Comparison of ENCODE assay signal across 14 cellular contexts in genomic region chr16:56630134-56630533, GRCh38. TPM values are rescaled to one million over a fixed set of nuclear protein-coding genes. Genes with fewer than 3 reads are reported as not detected.
DNase-seq lines count a peak whose midpoint lies in the region; ATAC-seq, FAIRE-seq and TF ChIP-seq lines count a peak whose summit lies in the region.
"Had no signal": no experiment of that assay in that cellular context is flagged by ENCODE, and none has a peak within 500 bp of the region (broad histone marks: within the 10 kb centered on the region; RNA-seq: fewer than 3 reads in every experiment).

No MANE protein-coding gene starts in this region.

- RAD21 ChIA-PET in GM12878 (lab: Charles Lee; ENCODE audit: unreplicated experiment) = interaction anchor here (1.1 to 2.9 kb wide), 4 partner anchors 20 to 71 kb away, joined by 3 to 23 read pairs (median 7); partner anchors contain the start of gene MT2A

- H3K27ac ChIP-seq in GM12878 (ENCODE audit: control insufficient read depth, insufficient read depth) (no peak overlapping the region), PC-9 (no peak overlapping the region)

- H3K9me2 ChIP-seq in PC-9 (ENCODE audit: insufficient read depth) = no peaks in the 10 kb centered on the region

- POLR2A ChIA-PET in GM12878 (lab: Charles Lee) = interaction anchor here (0.5 to 1.9 kb wide), 4 partner anchors 12 to 99 kb away, joined by 3 to 6 read pairs (median 4); partner anchors contain the start of gene MT2A
- POLR2A ChIA-PET in PC-9 (lab: Charles Lee; ENCODE audit: unreplicated experiment) = no interaction called here

- TF ChIP-seq RAD21 in GM12878 (IDR thresholded peaks at IDR 0.05; ENCODE audit: insufficient read depth, low read depth, low read length) = no peak

- DNase-seq in GM12878 (ENCODE audit: low read depth, low spot score) (peak; percentile 59), PC-9 (no peak), iPS-NIHi7 (ENCODE audit: extremely low spot score) (no peak), NCI-H748 treated with DMSO at 0.1 percent for 48 hours (lab: John Stamatoyannopoulos, UW) (no peak), mucosa of gallbladder (ENCODE audit: low spot score) (no peak)
- DNase-seq: activated naive CD4-positive, alpha-beta T cell treated with Interleukin-2 at 50 U/mL for 16 hours; Calu3; NCI-H2029; nucleus accumbens had no signal

- H3K9me3 ChIP-seq in GM12878 (replicated peaks; ENCODE audit: control insufficient read depth, insufficient read depth, low read length) (no peaks in the 10 kb centered on the region), PC-9 (ENCODE audit: insufficient read depth, low read depth) (no peaks in the 10 kb centered on the region)

- H2AFZ ChIP-seq in GM12878 (ENCODE audit: control insufficient read depth, low read depth, low read length) (no peak overlapping the region), PC-9 (no peak overlapping the region)

- no peaks in the 10 kb centered on the region for H4K20me1 ChIP-seq in GM12878 (ENCODE audit: control insufficient read depth, insufficient read depth)
- H4K20me1 ChIP-seq in PC-9 (ENCODE audit: insufficient read depth) = no peaks in the 10 kb centered on the region

- intact Hi-C loops in GM12878 (cut with micrococcal nuclease; ENCODE audit: unreplicated experiment) = loop anchor here (1.0 kb wide), 1 partner anchor 22 kb away; the partner anchor contains the start of gene MT2A
- intact Hi-C loops in PC-9 (cut with micrococcal nuclease; ENCODE audit: unreplicated experiment) = no loop called here

- peaks cover 8% of the 10 kb centered on the region; the same call in 1 of the 2 replicates for H3F3A ChIP-seq in PC-9 (ENCODE audit: insufficient read depth, low read depth)

- H3K4me1 ChIP-seq in GM12878 (ENCODE audit: control insufficient read depth, insufficient read depth, low read length) = peaks cover 17% of the 10 kb centered on the region
- H3K4me1 ChIP-seq in PC-9 (replicated peaks; ENCODE audit: insufficient read depth) = peaks cover 7% of the 10 kb centered on the region

- H3K27me3 ChIP-seq in GM12878 (replicated peaks in 1 of 2; ENCODE audit: control insufficient read depth in 2 of 2, insufficient read depth in 2 of 2, low read length in 1 of 2) = peaks cover 4 to 18% of the 10 kb centered on the region in 2 experiments
- H3K27me3 ChIP-seq in PC-9 (ENCODE audit: insufficient read depth, low read depth) = no peaks in the 10 kb centered on the region

- H3K4me2 ChIP-seq in GM12878 (ENCODE audit: control insufficient read depth, insufficient read depth) = no peak overlapping the region
- no peak overlapping the region for H3K4me2 ChIP-seq in PC-9

- H3K4me3 ChIP-seq in GM12878 (no peak overlapping the region), PC-9 (no peak overlapping the region)

- 1% methylated on average over 3 of the region's 3 CpGs for WGBS in GM12878 (ENCODE audit: insufficient coverage, insufficient replicate concordance, low lambda C conversion rate, missing lambda C conversion rate)

- no TSS peak for BruUV-seq in GM12878 (replicated peaks; lab: Mats Ljungman, UMichigan)
- no TSS peak for BruUV-seq in PC-9 (replicated peaks; lab: Mats Ljungman, UMichigan)

- SMC1A ChIA-PET in GM12878 (lab: Charles Lee; ENCODE audit: uncharacterized antibody, unreplicated experiment) = interaction anchor here (1.1 to 2.4 kb wide), 4 partner anchors 19 to 72 kb away, joined by 3 to 27 read pairs (median 5); no protein-coding TSS in a partner anchor

- H3K9ac ChIP-seq in GM12878 (ENCODE audit: control insufficient read depth, insufficient read depth, low read length) = no peak overlapping the region

- CTCF ChIA-PET in GM12878 (lab: Yijun Ruan, JAX) = interaction anchor here (0.9 to 3.1 kb wide), 8 partner anchors 20 to 159 kb away, joined by 3 to 14 read pairs (median 4); partner anchors contain the start of gene MT2A
- CTCF ChIA-PET in PC-9 (lab: Charles Lee) = no interaction called here

- peak; percentile 3 to 34 (median 22); a peak in 3 of 6 replicates for TF ChIP-seq CTCF in GM12878 (IDR thresholded peaks at IDR 0.05 in 2 of 3, conservative IDR thresholded peaks at IDR 0.05 in 1 of 3; ENCODE audit: control insufficient read depth in 2 of 3, extremely low read depth in 1 of 3, insufficient read depth in 1 of 3, low read depth in 3 of 3, low read length in 3 of 3)
- no peak for TF ChIP-seq CTCF in PC-9 (conservative IDR thresholded peaks at IDR 0.05)

- H3K36me3 ChIP-seq in GM12878 (ENCODE audit: control insufficient read depth in 2 of 2, insufficient read depth in 2 of 2, low read length in 1 of 2) (no peaks in the 10 kb centered on the region), PC-9 (ENCODE audit: low read depth) (no peaks in the 10 kb centered on the region)

- TF ChIP-seq EP300 in GM12878 (IDR thresholded peaks at IDR 0.05; ENCODE audit: borderline replicate concordance in 1 of 2, control insufficient read depth in 1 of 2, low read depth in 2 of 2, low read length in 2 of 2) = no peak; a peak in 1 of 4 replicates

- peak; percentile 86 for ATAC-seq in GM18511 (IDR thresholded peaks at IDR 0.05; ENCODE audit: unreplicated experiment)
- peak; percentile 71 for ATAC-seq in GM21515 (IDR thresholded peaks at IDR 0.05; ENCODE audit: unreplicated experiment)
- ATAC-seq in HG03196 (IDR thresholded peaks at IDR 0.05; ENCODE audit: unreplicated experiment) = peak; percentile 77
- ATAC-seq in GM12878 = peak; percentile 86

- in situ Hi-C loops in GM12878 (cut with MboI) = no loop called here

- H3K79me2 ChIP-seq in GM12878 (ENCODE audit: control insufficient read depth, insufficient read depth, low read length) (no peaks in the 10 kb centered on the region), PC-9 (ENCODE audit: low read depth) (no peaks in the 10 kb centered on the region)

- no peak for TF ChIP-seq POLR2A in GM12878 (IDR thresholded peaks at IDR 0.05; ENCODE audit: low read depth, low read length)

- peak; percentile 90 for FAIRE-seq in GM12878 (lab: Jason Lieb, UNC)
- FAIRE-seq: TTC549 had no signal

RNA-seq across cellular contexts. Expression of gene MT1M, which starts 2.3 kb away (rescaled TPM):
- total RNA-seq in GM12878 (2013; cell fraction: nucleolus; rRNA removed) = not detected in 2 replicates
- not detected in 2 replicates for total RNA-seq in GM12878 (2014; rRNA removed)
- total RNA-seq in GM12878 (2014; rRNA removed; fragmentation: Illumina TruSeq; extraction: Trizol) = not detected in 2 replicates
- total RNA-seq in GM12878 (2021) = not detected in 2 replicates
- not detected for polyA plus RNA-seq in GM12878 (2011; ENCODE audit: low read depth)
- not detected in 2 replicates for polyA plus RNA-seq in GM12878 (2011; rRNA removed)
- not detected in 2 replicates for polyA plus RNA-seq in GM12878 (2011; cell fraction: cytosol; rRNA removed)
- not detected in 2 replicates for polyA plus RNA-seq in GM12878 (2011; cell fraction: nucleus; rRNA removed)
- not detected in 2 replicates for polyA plus RNA-seq in GM12878 (2012)
- polyA plus RNA-seq in GM12878 (2014; fragmentation: Illumina TruSeq; extraction: Trizol) = not detected in 2 replicates
- polyA plus RNA-seq in GM12878 (2014; fragmentation: Nextera tagmentation; extraction: Ambion mirVana) = not detected
- polyA plus RNA-seq in GM12878 (2014; rRNA removed) = not detected in 2 replicates
- not detected for polyA plus RNA-seq in GM12878 (2016; fragmentation: Nextera tagmentation; extraction: Ambion mirVana)
- polyA minus RNA-seq in GM12878 (2011; rRNA and poly(A)+ RNA removed) = not detected in 2 replicates
- polyA minus RNA-seq in GM12878 (2011; cell fraction: cytosol; rRNA and poly(A)+ RNA removed) = not detected in 2 replicates
- polyA minus RNA-seq in GM12878 (2011; cell fraction: nucleus; rRNA and poly(A)+ RNA removed) = not detected in 2 replicates
- not detected in 2 replicates for total RNA-seq in PC-9 (2021)
- total RNA-seq in mucosa of gallbladder = 4.6 TPM
- total RNA-seq: Calu3 had no signal

RNA-seq across cellular contexts. Expression of gene MT1E, which starts 4.6 kb away (rescaled TPM):
- not detected in 2 replicates for total RNA-seq in GM12878 (2013; cell fraction: nucleolus; rRNA removed)
- total RNA-seq in GM12878 (2014; rRNA removed) (10.0 and 11.0 TPM in 2 replicates), GM12878 (2014; rRNA removed; fragmentation: Illumina TruSeq; extraction: Trizol) (7.6 and 7.9 TPM in 2 replicates), GM12878 (2021) (10.6 and 12.7 TPM in 2 replicates), PC-9 (2021) (22.0 and 22.2 TPM in 2 replicates), mucosa of gallbladder (137 TPM)
- not detected for polyA plus RNA-seq in GM12878 (2011; ENCODE audit: low read depth)
- polyA plus RNA-seq in GM12878 (2011; rRNA removed) (16.8 and 18.2 TPM in 2 replicates), GM12878 (2014; fragmentation: Illumina TruSeq; extraction: Trizol) (0.48 and 5.8 TPM in 2 replicates), GM12878 (2014; fragmentation: Nextera tagmentation; extraction: Ambion mirVana) (10 to 100 TPM; 17.7 to 20.7 TPM), GM12878 (2014; rRNA removed) (16.2 and 18.8 TPM in 2 replicates), GM12878 (2016; fragmentation: Nextera tagmentation; extraction: Ambion mirVana) (10 to 100 TPM; 20.1 to 22.3 TPM)
- polyA plus RNA-seq in GM12878 (2011; cell fraction: cytosol; rRNA removed) = 75.7 and 90.2 TPM in 2 replicates
- 49.1 and 65.0 TPM in 2 replicates for polyA plus RNA-seq in GM12878 (2011; cell fraction: nucleus; rRNA removed)
- 3.3 and 5.2 TPM in 2 replicates for polyA plus RNA-seq in GM12878 (2012)
- 11.3 and 52.1 TPM in 2 replicates for polyA minus RNA-seq in GM12878 (2011; rRNA and poly(A)+ RNA removed)
- polyA minus RNA-seq in GM12878 (2011; cell fraction: cytosol; rRNA and poly(A)+ RNA removed) = 19.8 and 20.5 TPM in 2 replicates
- polyA minus RNA-seq in GM12878 (2011; cell fraction: nucleus; rRNA and poly(A)+ RNA removed) = 8.7 and 9.7 TPM in 2 replicates
- total RNA-seq: Calu3 had no signal

RNA-seq across cellular contexts. Expression of gene MT1A, which starts 8.3 kb away (rescaled TPM):
- not detected in 2 replicates for total RNA-seq in GM12878 (2013; cell fraction: nucleolus; rRNA removed)
- not detected in 2 replicates for total RNA-seq in GM12878 (2014; rRNA removed)
- not detected in 2 replicates for total RNA-seq in GM12878 (2014; rRNA removed; fragmentation: Illumina TruSeq; extraction: Trizol)
- total RNA-seq in GM12878 (2021) = not detected in 2 replicates
- polyA plus RNA-seq in GM12878 (2011; ENCODE audit: low read depth) = not detected
- polyA plus RNA-seq in GM12878 (2011; rRNA removed) = not detected in 2 replicates
- polyA plus RNA-seq in GM12878 (2011; cell fraction: cytosol; rRNA removed) = not detected in 2 replicates
- polyA plus RNA-seq in GM12878 (2011; cell fraction: nucleus; rRNA removed) = not detected in 2 replicates
- polyA plus RNA-seq in GM12878 (2012) = not detected in 2 replicates
- polyA plus RNA-seq in GM12878 (2014; fragmentation: Illumina TruSeq; extraction: Trizol) = not detected in 2 replicates
- polyA plus RNA-seq in GM12878 (2014; fragmentation: Nextera tagmentation; extraction: Ambion mirVana) = not detected
- not detected in 2 replicates for polyA plus RNA-seq in GM12878 (2014; rRNA removed)
- polyA plus RNA-seq in GM12878 (2016; fragmentation: Nextera tagmentation; extraction: Ambion mirVana) = not detected
- not detected in 2 replicates for polyA minus RNA-seq in GM12878 (2011; rRNA and poly(A)+ RNA removed)
- not detected in 2 replicates for polyA minus RNA-seq in GM12878 (2011; cell fraction: cytosol; rRNA and poly(A)+ RNA removed)
- not detected in 2 replicates for polyA minus RNA-seq in GM12878 (2011; cell fraction: nucleus; rRNA and poly(A)+ RNA removed)
- 16.9 and 23.5 TPM in 2 replicates for total RNA-seq in PC-9 (2021)
- 1.9 TPM for total RNA-seq in mucosa of gallbladder
- total RNA-seq: Calu3 had no signal

RNA-seq across cellular contexts. Expression of gene MT1B, which starts 21.6 kb away (rescaled TPM):
- not detected in 2 replicates for total RNA-seq in GM12878 (2013; cell fraction: nucleolus; rRNA removed)
- total RNA-seq in GM12878 (2014; rRNA removed) = not detected in 2 replicates
- total RNA-seq in GM12878 (2014; rRNA removed; fragmentation: Illumina TruSeq; extraction: Trizol) = not detected in 2 replicates
- not detected in 2 replicates for total RNA-seq in GM12878 (2021)
- not detected for polyA plus RNA-seq in GM12878 (2011; ENCODE audit: low read depth)
- polyA plus RNA-seq in GM12878 (2011; rRNA removed) = not detected in 2 replicates
- not detected in 2 replicates for polyA plus RNA-seq in GM12878 (2011; cell fraction: cytosol; rRNA removed)
- not detected in 2 replicates for polyA plus RNA-seq in GM12878 (2011; cell fraction: nucleus; rRNA removed)
- not detected in 2 replicates for polyA plus RNA-seq in GM12878 (2012)
- not detected in 2 replicates for polyA plus RNA-seq in GM12878 (2014; fragmentation: Illumina TruSeq; extraction: Trizol)
- not detected for polyA plus RNA-seq in GM12878 (2014; fragmentation: Nextera tagmentation; extraction: Ambion mirVana)
- polyA plus RNA-seq in GM12878 (2014; rRNA removed) = not detected in 2 replicates
- not detected for polyA plus RNA-seq in GM12878 (2016; fragmentation: Nextera tagmentation; extraction: Ambion mirVana)
- polyA minus RNA-seq in GM12878 (2011; rRNA and poly(A)+ RNA removed) = not detected in 2 replicates
- polyA minus RNA-seq in GM12878 (2011; cell fraction: cytosol; rRNA and poly(A)+ RNA removed) = not detected in 2 replicates
- not detected in 2 replicates for polyA minus RNA-seq in GM12878 (2011; cell fraction: nucleus; rRNA and poly(A)+ RNA removed)
- total RNA-seq in PC-9 (2021) = not detected in 2 replicates
- total RNA-seq in mucosa of gallbladder = not detected
- total RNA-seq: Calu3, dermis microvascular lymphatic vessel endothelial cell had no signal

RNA-seq across cellular contexts. Expression of gene MT2A, which starts 21.8 kb away (rescaled TPM):
- total RNA-seq in GM12878 (2013; cell fraction: nucleolus; rRNA removed) = 5.4 and 5.6 TPM in 2 replicates
- total RNA-seq in GM12878 (2014; rRNA removed) (19.0 and 20.1 TPM in 2 replicates), GM12878 (2014; rRNA removed; fragmentation: Illumina TruSeq; extraction: Trizol) (10.7 and 12.7 TPM in 2 replicates), GM12878 (2021) (44.8 and 54.8 TPM in 2 replicates), PC-9 (2021) (203 and 353 TPM in 2 replicates), mucosa of gallbladder (157 TPM)
- polyA plus RNA-seq in GM12878 (2011; ENCODE audit: low read depth) = 2.0 TPM
- polyA plus RNA-seq in GM12878 (2011; rRNA removed) (8.1 and 11.3 TPM in 2 replicates), GM12878 (2014; fragmentation: Illumina TruSeq; extraction: Trizol) (0.41 and 7.3 TPM in 2 replicates), GM12878 (2014; fragmentation: Nextera tagmentation; extraction: Ambion mirVana) (10 to 100 TPM; 56.3 to 75.3 TPM), GM12878 (2014; rRNA removed) (52.3 and 59.0 TPM in 2 replicates), GM12878 (2016; fragmentation: Nextera tagmentation; extraction: Ambion mirVana) (100 to 1,000 TPM; 270 to 271 TPM)
- polyA plus RNA-seq in GM12878 (2011; cell fraction: cytosol; rRNA removed) = 17.2 and 28.6 TPM in 2 replicates
- polyA plus RNA-seq in GM12878 (2011; cell fraction: nucleus; rRNA removed) = 19.9 and 26.7 TPM in 2 replicates
- 36.2 and 51.8 TPM in 2 replicates for polyA plus RNA-seq in GM12878 (2012)
- polyA minus RNA-seq in GM12878 (2011; rRNA and poly(A)+ RNA removed) = 6.4 and 16.9 TPM in 2 replicates
- polyA minus RNA-seq in GM12878 (2011; cell fraction: cytosol; rRNA and poly(A)+ RNA removed) = 22.2 and 29.9 TPM in 2 replicates
- polyA minus RNA-seq in GM12878 (2011; cell fraction: nucleus; rRNA and poly(A)+ RNA removed) = 6.8 and 8.8 TPM in 2 replicates
